11 cellular contexts compared by ENCODE assay signal in the genomic region with DNA sequence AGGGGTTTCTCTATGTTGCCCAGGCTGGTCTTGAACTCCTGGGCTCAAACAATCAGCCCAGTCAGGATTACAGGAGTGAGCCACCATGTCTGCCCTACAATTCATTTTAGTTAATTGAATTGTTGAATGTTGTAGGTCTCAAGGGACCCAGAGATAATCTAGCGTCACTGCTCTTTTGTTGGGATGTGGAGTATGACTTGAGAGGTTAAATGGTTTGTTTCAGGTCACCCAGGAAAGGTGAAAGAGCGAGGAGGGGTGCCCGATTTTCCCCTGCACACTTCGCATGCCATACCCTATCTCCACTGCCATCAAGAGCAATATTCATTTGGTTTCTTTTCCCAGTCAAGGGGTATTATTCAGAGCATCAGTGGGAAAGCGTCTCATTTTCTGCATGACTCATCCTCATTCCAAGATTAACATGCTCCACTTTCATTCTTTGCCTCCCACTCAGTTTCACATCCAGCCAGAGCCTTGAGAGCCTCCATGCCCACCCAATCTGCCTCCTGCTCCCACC. TPM values are rescaled to one million over a fixed set of nuclear protein-coding genes. Genes with fewer than 3 reads are reported as not detected.
DNase-seq lines count a peak whose midpoint lies in the region; ATAC-seq and TF ChIP-seq lines count a peak whose summit lies in the region.
"Had no signal": no experiment of that assay in that cellular context is flagged by ENCODE, and none has a peak within 500 bp of the region (broad histone marks: within the 10 kb centered on the region; RNA-seq: fewer than 3 reads in every experiment).

No MANE protein-coding gene starts in this region.

- no peaks in the 10 kb centered on the region for H3K36me3 ChIP-seq in MG63
- H3K36me3 ChIP-seq in breast epithelium, result no peaks in the 10 kb centered on the region

- no peak for ATAC-seq in natural killer cell treated with Interleukin-12 subunit alpha and Interleukin-12 subunit beta and Interleukin-15 and Interleukin-18, amount 100 ng/mL, for 72 hours

- no peak overlapping the region for H3K4me3 ChIP-seq in AG10803 (ENCODE audit: low read length)
- no peak overlapping the region for H3K4me3 ChIP-seq in MG63
- no peak overlapping the region for H3K4me3 ChIP-seq in breast epithelium

- DNase-seq in AG10803 (ENCODE audit: low read depth) (peak; percentile 80), MG63 (peak; percentile 34), breast epithelium (ENCODE audit: low spot score in 2 of 2) (no peak), left kidney (ENCODE audit: low read depth, low spot score) (peak; percentile 42), NCI-H2196 (lab: John Stamatoyannopoulos, UW; ENCODE audit: unreplicated experiment) (no peak), COLO668 (lab: John Stamatoyannopoulos, UW; ENCODE audit: unreplicated experiment) (no peak), T-helper 1 cell (no peak)
- no peak for DNase-seq in natural killer cell treated with Interleukin-12 subunit alpha and Interleukin-12 subunit beta and Interleukin-15 and Interleukin-18, amount 100 ng/mL, for 72 hours (ENCODE audit: low spot score)
- DNase-seq: cerebellar nuclear complex, DMS79 treated with DMSO at 0.1 percent for 48 hours, NCI-H510A had no signal

- H3K4me1 ChIP-seq in breast epithelium, result no peaks in the 10 kb centered on the region

- no peak for TF ChIP-seq CTCF in AG10803 (conservative IDR thresholded peaks at IDR 0.05; ENCODE audit: low read length)
- no peak for TF ChIP-seq CTCF in breast epithelium (IDR thresholded peaks at IDR 0.05)

- peaks cover 6 to 9% of the 10 kb centered on the region in 2 donors for H3K4me1 Mint-ChIP-seq in natural killer cell treated with Interleukin-12 subunit alpha and Interleukin-12 subunit beta and Interleukin-15 and Interleukin-18, amount 100 ng/mL, for 72 hours (ENCODE audit: low read depth in 2 of 2)

- intact Hi-C loops in breast epithelium (cut with DNase I; ENCODE audit: low total_unique reads), result no loop called here

- no peaks in the 10 kb centered on the region for H3K9me3 Mint-ChIP-seq in natural killer cell treated with Interleukin-12 subunit alpha and Interleukin-12 subunit beta and Interleukin-15 and Interleukin-18, amount 100 ng/mL, for 72 hours

- no peak overlapping the region for H3K27ac Mint-ChIP-seq in natural killer cell treated with Interleukin-12 subunit alpha and Interleukin-12 subunit beta and Interleukin-15 and Interleukin-18, amount 100 ng/mL, for 72 hours

- H3K9me3 ChIP-seq in MG63 (no peaks in the 10 kb centered on the region), breast epithelium (no peaks in the 10 kb centered on the region)

- H3K27me3 Mint-ChIP-seq in natural killer cell treated with Interleukin-12 subunit alpha and Interleukin-12 subunit beta and Interleukin-15 and Interleukin-18, amount 100 ng/mL, for 72 hours, result peaks cover 0 to 5% of the 10 kb centered on the region in 2 donors

- H3K27me3 ChIP-seq in MG63, result no peaks in the 10 kb centered on the region
- H3K27me3 ChIP-seq in breast epithelium, result no peaks in the 10 kb centered on the region

- H3K4me3 Mint-ChIP-seq in natural killer cell treated with Interleukin-12 subunit alpha and Interleukin-12 subunit beta and Interleukin-15 and Interleukin-18, amount 100 ng/mL, for 72 hours, result no peak overlapping the region

- TF ChIP-seq POLR2A in breast epithelium (IDR thresholded peaks at IDR 0.05), result no peak

- H3K27ac ChIP-seq in breast epithelium, result peak overlapping the region; percentile 3 to 16

- no peaks in the 10 kb centered on the region for H3K36me3 Mint-ChIP-seq in natural killer cell treated with Interleukin-12 subunit alpha and Interleukin-12 subunit beta and Interleukin-15 and Interleukin-18, amount 100 ng/mL, for 72 hours

RNA-seq across cellular contexts. Expression of gene SLC30A1, which starts 13.1 kb away (rescaled TPM):
- total RNA-seq in MG63 (2014; rRNA removed; shearing (Covaris generic); ENCODE audit: low replicate concordance), result 45.2 and 54.0 TPM in 2 replicates
- total RNA-seq in breast epithelium, result 10 to 100 TPM; 16.1 to 21.2 (median 16.3) TPM
- 10 to 100 TPM in 1 of 2 donors, 1 to 10 TPM in 1; 6.9 to 13.1 TPM for total RNA-seq in natural killer cell treated with Interleukin-12 subunit alpha and Interleukin-12 subunit beta and Interleukin-15 and Interleukin-18, amount 100 ng/mL, for 72 hours

Comparison
In these comparisons a context has a peak if more than half of its experiments do, and no peak if none do; other contexts are left out.
1. DNase-seq: peak in AG10803 (single experiment), MG63 (single experiment) and left kidney (single experiment); none in breast epithelium (0 of 2), NCI-H2196 (single experiment), COLO668 (single experiment), natural killer cell treated with Interleukin-12 subunit alpha and Interleukin-12 subunit beta and Interleukin-15 and Interleukin-18, amount 100 ng/mL, for 72 hours (single experiment) and T-helper 1 cell (0 of 5).